In genomic region chr13:27953671-27954405, GRCh38 we compare ENCODE assay signal across 8 cellular contexts. TPM values are rescaled to one million over a fixed set of nuclear protein-coding genes. Genes with fewer than 3 reads are reported as not detected.
DNase-seq lines count a peak whose midpoint lies in the region; ATAC-seq and TF ChIP-seq lines count a peak whose summit lies in the region.

No MANE protein-coding gene starts in this region.

- H3K9ac ChIP-seq in HCT116 (ENCODE audit: low read length): peak overlapping the region; percentile 60

- H3K4me1 Mint-ChIP-seq in central memory CD8-positive, alpha-beta T cell: peaks cover 7% of the 10 kb centered on the region

- H3K27ac Mint-ChIP-seq in central memory CD8-positive, alpha-beta T cell (ENCODE audit: low read depth): no peak overlapping the region

- no peaks in the 10 kb centered on the region for H3K9me3 ChIP-seq in HCT116 (ENCODE audit: control insufficient read depth in 1 of 2, insufficient read depth in 1 of 2, low read depth in 1 of 2, low read length in 2 of 2)

- peak; percentile 99 for ATAC-seq in HCT116
- ATAC-seq in central memory CD8-positive, alpha-beta T cell (replicated peaks; ENCODE audit: extremely low read depth, poor library complexity, severe bottlenecking): peak; percentile 71

- H2AFZ ChIP-seq in HCT116 (ENCODE audit: low read depth, low read length, poor library complexity, severe bottlenecking): peak overlapping the region; percentile 71

- no peak for TF ChIP-seq POLR2A in HCT116 (IDR thresholded peaks at IDR 0.05; ENCODE audit: borderline replicate concordance, extremely low read depth, insufficient read depth, insufficient read length)

- no peaks in the 10 kb centered on the region for H3K9me2 ChIP-seq in HCT116 (ENCODE audit: insufficient read depth)

- peak overlapping the region; percentile 56 for H3K27ac ChIP-seq in HCT116 (ENCODE audit: low read depth, low read length)

- peak overlapping the region; percentile 88 for H3K4me2 ChIP-seq in HCT116 (ENCODE audit: low read length)

- H3K4me3 Mint-ChIP-seq in central memory CD8-positive, alpha-beta T cell: peak overlapping the region; percentile 73

- peak; percentile 54 for DNase-seq in HCT116 (ENCODE audit: low read depth, low spot score)
- DNase-seq in NCI-H1048 (lab: John Stamatoyannopoulos, UW): peak; percentile 64
- DNase-seq in UCSD-AML1 (lab: John Stamatoyannopoulos, UW; ENCODE audit: unreplicated experiment): peak; percentile 87
- DNase-seq in central memory CD8-positive, alpha-beta T cell (ENCODE audit: low spot score in 2 of 2): peak; percentile 25 to 42
- peak; percentile 84 for DNase-seq in kidney tubule cell (ENCODE audit: low spot score)
- peak; percentile 34 to 73 for DNase-seq in stimulated activated CD4-positive, alpha-beta T cell treated with anti-CD3 and anti-CD28 coated beads, Interleukin-1b, Interleukin-23, amount 100 ng/mL, for 4 hours (ENCODE audit: low read depth in 2 of 2)
- DNase-seq in amniotic stem cell (lab: John Stamatoyannopoulos, UW): no peak

- TF ChIP-seq CTCF in GM12873 (IDR thresholded peaks at IDR 0.05; ENCODE audit: insufficient read depth, low read depth, low read length, missing control alignments) (peak; percentile 89), HCT116 (IDR thresholded peaks at IDR 0.05 in 2 of 3, conservative IDR thresholded peaks at IDR 0.05 in 1 of 3; ENCODE audit: borderline replicate concordance in 1 of 3, insufficient read depth in 1 of 3, low read depth in 2 of 3, low read length in 2 of 3) (peak; percentile 75 to 95 (median 90))

- CTCF ChIA-PET in HCT116 (lab: Charles Lee): interaction anchor here (0.6 to 7.8 kb wide), 36 partner anchors 8 to 1007 kb away, joined by 3 to 307 read pairs (median 4); partner anchors contain the start of genes CDX2, MTIF3 and PDX1

- H4K20me1 ChIP-seq in HCT116 (ENCODE audit: insufficient read depth): no peaks in the 10 kb centered on the region

- peaks cover 74% of the 10 kb centered on the region for H3K27me3 Mint-ChIP-seq in central memory CD8-positive, alpha-beta T cell

- RAD21 ChIA-PET in HCT116 (lab: Charles Lee; ENCODE audit: low non-redundant PET in 1 of 2, low total read pairs in 2 of 2, uncharacterized antibody in 2 of 2, unreplicated experiment in 2 of 2): interaction anchor here (0.5 to 2.8 kb wide), 10 partner anchors 85 to 592 kb away, joined by 3 to 31 read pairs (median 7); no protein-coding TSS in a partner anchor

- H3K36me3 ChIP-seq in HCT116 (ENCODE audit: control insufficient read depth in 1 of 2, insufficient read depth in 2 of 2, low read length in 2 of 2): no peaks in the 10 kb centered on the region

- peak; percentile 80 for TF ChIP-seq RAD21 in HCT116 (IDR thresholded peaks at IDR 0.05; ENCODE audit: low read depth)

- intact Hi-C loops in HCT116 (cut with micrococcal nuclease): loop anchor here (1.0 to 2.0 kb wide), 2 partner anchors 124 to 183 kb away; no protein-coding TSS in a partner anchor

- H3K27me3 ChIP-seq in HCT116 (ENCODE audit: insufficient read depth, low read length): no peaks in the 10 kb centered on the region

- peaks cover 9 to 15% of the 10 kb centered on the region in 2 experiments; a peak in 3 of 4 replicates for H3K4me1 ChIP-seq in HCT116 (ENCODE audit: control insufficient read depth in 1 of 2, insufficient read depth in 2 of 2, low read length in 2 of 2)

- H3K9me3 Mint-ChIP-seq in central memory CD8-positive, alpha-beta T cell: peaks cover 5% of the 10 kb centered on the region

- no peaks in the 10 kb centered on the region for H3K79me2 ChIP-seq in HCT116 (ENCODE audit: insufficient read depth, low read length)

- peak overlapping the region; percentile 41 to 58 for H3K4me3 ChIP-seq in HCT116 (replicated peaks in 1 of 2; ENCODE audit: low read depth in 1 of 2, low read length in 2 of 2)

- no TSS peak for BruUV-seq in HCT116 (replicated peaks; lab: Mats Ljungman, UMichigan)

- POLR2A ChIA-PET in HCT116 (lab: Charles Lee): interaction anchor here (0.5 to 1.7 kb wide), 8 partner anchors 8 to 428 kb away, joined by 3 to 15 read pairs (median 3); partner anchors contain the start of gene CDX2

- peaks cover 2% of the 10 kb centered on the region for H3K36me3 Mint-ChIP-seq in central memory CD8-positive, alpha-beta T cell (ENCODE audit: insufficient read depth)

TF ChIP-seq in HCT116, 20 proteins besides CTCF, POLR2A, EP300 and RAD21:
- TF ChIP-seq SP1 (IDR thresholded peaks at IDR 0.05; ENCODE audit: low read depth) (no peak), SRF (IDR thresholded peaks at IDR 0.05; ENCODE audit: low read depth) (no peak), ZFX (IDR thresholded peaks at IDR 0.05) (peak; percentile 73), YY1 (IDR thresholded peaks at IDR 0.05; ENCODE audit: extremely low read depth, insufficient replicate concordance, low read depth, low read length) (no peak), TCF7L2 (IDR thresholded peaks at IDR 0.05; ENCODE audit: borderline replicate concordance, extremely low read depth, insufficient read depth, insufficient read length) (peak; percentile 60), MAX (IDR thresholded peaks at IDR 0.05) (0 out of 2 replicates have a peak, but pooled peaks have one; percentile 16)

RNA-seq across cellular contexts. Expression of gene CDX2, which starts 15.3 kb away (rescaled TPM):
- 12.5 TPM for total RNA-seq in HCT116 (2021; ENCODE audit: unreplicated experiment)
- 10.4 and 11.8 TPM in 2 replicates for polyA plus RNA-seq in HCT116 (2012)

RNA-seq across cellular contexts. Expression of gene PDX1, which starts 34.0 kb away (rescaled TPM):
- 1.7 TPM for total RNA-seq in HCT116 (2021; ENCODE audit: unreplicated experiment)
- polyA plus RNA-seq in HCT116 (2012): 0.31 and 0.82 TPM in 2 replicates

RNA-seq across cellular contexts. Expression of gene URAD, which starts 34.7 kb away (rescaled TPM):
- not detected for total RNA-seq in HCT116 (2021; ENCODE audit: unreplicated experiment)
- not detected in 2 replicates for polyA plus RNA-seq in HCT116 (2012)
